13 cellular contexts compared by ENCODE assay signal in the genomic region with DNA sequence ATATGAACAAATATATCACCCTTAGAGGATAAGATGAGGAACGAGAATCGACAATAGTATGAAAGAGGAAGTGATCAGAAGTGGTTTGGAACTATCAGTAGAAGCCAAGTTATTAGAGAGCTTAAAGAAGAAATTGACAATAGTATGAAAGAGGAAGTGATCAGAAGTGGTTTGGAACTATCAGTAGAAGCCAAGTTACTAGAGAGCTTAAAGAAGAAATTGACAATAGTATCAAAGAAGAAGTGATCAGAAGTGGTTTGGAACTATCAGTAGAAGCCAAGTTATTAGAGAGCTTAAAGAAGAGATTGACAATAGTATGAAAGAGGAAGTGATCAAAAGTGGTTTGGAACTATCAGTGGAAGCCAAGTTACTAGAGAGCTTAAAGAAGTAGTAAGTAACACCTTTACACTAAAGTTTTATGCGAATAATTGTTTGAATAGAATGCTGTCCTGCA.
DNase-seq lines count a peak whose midpoint lies in the region; ATAC-seq lines count a peak whose summit lies in the region.
"Had no signal": no experiment of that assay in that cellular context is flagged by ENCODE, and none has a peak within 500 bp of the region (broad histone marks: within the 10 kb centered on the region; RNA-seq: fewer than 3 reads in every experiment).

No MANE protein-coding gene starts in this region.

- ATAC-seq in GM21825 (IDR thresholded peaks at IDR 0.05; ENCODE audit: unreplicated experiment) (peak; percentile 89), HG03378 (IDR thresholded peaks at IDR 0.05; ENCODE audit: unreplicated experiment) (peak; percentile 97)
- ATAC-seq: left colon had no signal

- in situ Hi-C loops in G401 (cut with HindIII; ENCODE audit: low sequenced_read_pairs): no loop called here

- DNase-seq in SIG-M5 treated with dmso at 0.1 percent for 504 hours (lab: John Stamatoyannopoulos, UW; ENCODE audit: unreplicated experiment) (peak; percentile 19), SIG-M5 (lab: John Stamatoyannopoulos, UW) (no peak), SKM-1 treated with dmso at 0.1 percent for 144 hours (lab: John Stamatoyannopoulos, UW; ENCODE audit: unreplicated experiment) (no peak), NCI-H2029 (lab: John Stamatoyannopoulos, UW) (no peak), G401 (ENCODE audit: low spot score) (no peak)
- no peak for DNase-seq in activated naive CD4-positive, alpha-beta T cell treated with anti-CD3 and anti-CD28 coated beads, Interleukin-2, amount 50 U/mL, for 16 hours
- DNase-seq: IMR-90, left colon, NCI-H2081 treated with DMSO at 0.1 percent for 48 hours, PC-9, T1000 had no signal
